In genomic region chr15:65927545-65927944, GRCh38 we compare ENCODE assay signal across 1 cellular context.
TF ChIP-seq lines count a peak whose summit lies in the region.

No MANE protein-coding gene starts in this region.

TF ChIP-seq in SK-N-SH, 30 proteins besides CTCF, POLR2A, EP300 and RAD21 (continued from another document):
- TF ChIP-seq REST (IDR thresholded peaks at IDR 0.05; ENCODE audit: low read depth, low read length) (no peak), POLR2AphosphoS5 (IDR thresholded peaks at IDR 0.05; ENCODE audit: low read depth, low read length) (no peak), RFX5 (IDR thresholded peaks at IDR 0.05; ENCODE audit: low read length) (no peak), YY1 (IDR thresholded peaks at IDR 0.05; ENCODE audit: low read depth) (no peak), FOXM1 (IDR thresholded peaks at IDR 0.05; ENCODE audit: low read depth) (no peak), FOSL2 (IDR thresholded peaks at IDR 0.05; ENCODE audit: borderline replicate concordance, low read depth) (no peak), TEAD4 (IDR thresholded peaks at IDR 0.05; ENCODE audit: borderline replicate concordance, insufficient read depth) (no peak), ELF1 (IDR thresholded peaks at IDR 0.05) (no peak), GABPA (IDR thresholded peaks at IDR 0.05; ENCODE audit: low read depth) (no peak)
